29 cellular contexts compared by ENCODE assay signal in the genomic region with DNA sequence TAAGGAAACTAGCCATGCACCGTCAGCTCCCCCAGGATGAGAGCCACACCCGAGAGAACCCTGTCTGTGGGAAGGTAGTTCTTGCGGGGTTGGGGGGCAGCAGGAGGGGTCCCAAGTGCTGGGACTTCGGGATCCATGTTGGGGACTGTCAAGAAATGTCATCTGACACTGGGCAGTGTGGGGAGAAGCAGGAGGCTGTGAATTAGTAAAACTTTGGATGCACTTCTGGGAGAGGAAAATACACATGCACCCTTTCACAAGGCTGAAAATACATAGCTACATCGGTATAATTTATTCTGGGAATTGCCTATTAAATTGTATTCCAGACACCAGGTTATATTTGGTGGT.
DNase-seq lines count a peak whose midpoint lies in the region; ATAC-seq, FAIRE-seq and TF ChIP-seq lines count a peak whose summit lies in the region.
"Had no signal": no experiment of that assay in that cellular context is flagged by ENCODE, and none has a peak within 500 bp of the region (broad histone marks: within the 10 kb centered on the region; RNA-seq: fewer than 3 reads in every experiment).

No MANE protein-coding gene starts in this region.

- no peak for TF ChIP-seq POLR2A in K562 (conservative IDR thresholded peaks at IDR 0.05)

- no peak overlapping the region for H3K4me3 Mint-ChIP-seq in MCF 10A (ENCODE audit: unreplicated experiment)
- H3K4me3 Mint-ChIP-seq in nephron = no peak overlapping the region
- no peak overlapping the region for H3K4me3 Mint-ChIP-seq in CD14-positive monocyte
- H3K4me3 Mint-ChIP-seq: activated T-cell treated with anti-CD3 and anti-CD28 coated beads, Interleukin-2, amount 50 U/mL, for 4 hours; B cell; CD8-positive, alpha-beta memory T cell; natural killer cell treated with Interleukin-12 subunit alpha and Interleukin-12 subunit beta and Interleukin-15 and Interleukin-18, amount 100 ng/mL, for 72 hours had no signal

- POLR2A ChIA-PET in MCF 10A (lab: Yijun Ruan, JAX) = no interaction called here
- POLR2A ChIA-PET in K562 (lab: Yijun Ruan, JAX) = interaction anchor here (1.1 to 1.5 kb wide), 2 partner anchors 8 to 21 kb away, joined by 3 read pairs; no protein-coding TSS in a partner anchor

- H3K9me3 ChIP-seq in mammary epithelial cell (replicated peaks; ENCODE audit: insufficient read depth, low read length) (no peaks in the 10 kb centered on the region), K562 (replicated peaks; ENCODE audit: control insufficient read depth, insufficient read depth, low read depth, low read length) (no peaks in the 10 kb centered on the region)

- no peaks in the 10 kb centered on the region for H3K36me3 Mint-ChIP-seq in MCF 10A (ENCODE audit: insufficient read depth, unreplicated experiment)
- no peaks in the 10 kb centered on the region for H3K36me3 Mint-ChIP-seq in nephron (ENCODE audit: low read depth)
- no peaks in the 10 kb centered on the region for H3K36me3 Mint-ChIP-seq in CD14-positive monocyte
- H3K36me3 Mint-ChIP-seq: CD8-positive, alpha-beta memory T cell had no signal

- H3K79me2 ChIP-seq in mammary epithelial cell (ENCODE audit: insufficient read depth, low read length) = no peaks in the 10 kb centered on the region
- H3K79me2 ChIP-seq in K562 (ENCODE audit: control insufficient read depth, insufficient read depth, low read length) = no peaks in the 10 kb centered on the region

- H3K9me3 Mint-ChIP-seq in MCF 10A (ENCODE audit: unreplicated experiment) = peaks cover 6% of the 10 kb centered on the region
- H3K9me3 Mint-ChIP-seq in nephron = no peaks in the 10 kb centered on the region
- H3K9me3 Mint-ChIP-seq in CD14-positive monocyte = peaks cover 2 to 9% (median 4%) of the 10 kb centered on the region in 7 donors
- H3K9me3 Mint-ChIP-seq: activated T-cell treated with anti-CD3 and anti-CD28 coated beads, Interleukin-2, amount 50 U/mL, for 4 hours; CD8-positive, alpha-beta memory T cell had no signal

- H3K27ac Mint-ChIP-seq in MCF 10A (ENCODE audit: low read depth, unreplicated experiment) = peak overlapping the region; percentile 17
- peak overlapping the region; percentile 78 to 94 (median 89) for H3K27ac Mint-ChIP-seq in nephron
- H3K27ac Mint-ChIP-seq in CD14-positive monocyte = no peak overlapping the region
- H3K27ac Mint-ChIP-seq: B cell had no signal

- H3K27ac ChIP-seq in mammary epithelial cell (ENCODE audit: insufficient read depth, low read depth, low read length) (no peak overlapping the region), K562 (ENCODE audit: extremely low read depth, low read depth, low read length) (no peak overlapping the region)
- H3K27ac ChIP-seq: SK-N-MC had no signal

- H3K27me3 ChIP-seq in mammary epithelial cell (ENCODE audit: insufficient read depth, low read length) (no peaks in the 10 kb centered on the region), K562 (ENCODE audit: control insufficient read depth in 2 of 2, insufficient read depth in 2 of 2, low read length in 2 of 2) (no peaks in the 10 kb centered on the region)

- no peak for FAIRE-seq in K562 (lab: Jason Lieb, UNC)
- FAIRE-seq: A204.1, GM19239 had no signal

- TF ChIP-seq RAD21 in K562 (CRISPR knock-in tag; conservative IDR thresholded peaks at IDR 0.05 in 1 of 2, IDR thresholded peaks at IDR 0.05 in 1 of 2) = no peak

- H3K9me1 ChIP-seq in K562 (ENCODE audit: control insufficient read depth, insufficient read depth, low read length) = no peaks in the 10 kb centered on the region

- WGBS in mammary epithelial cell (ENCODE audit: low coverage, missing lambda C conversion rate) = 87% methylated on average over 5 of the region's 5 CpGs
- WGBS in K562 (ENCODE audit: insufficient coverage, low coverage, missing lambda C conversion rate) = 27% methylated on average over 5 of the region's 5 CpGs

- CTCF ChIA-PET in MCF 10A (lab: Yijun Ruan, JAX) (interaction anchor here (0.5 kb wide), 1 partner anchor 81 kb away, joined by 4 read pairs; no protein-coding TSS in a partner anchor), mammary epithelial cell (lab: Charles Lee; ENCODE audit: low non-redundant PET) (no interaction called here), K562 (lab: Yijun Ruan, JAX; ENCODE audit: low intra/inter-chr PET ratio) (no interaction called here)

- H4K20me1 ChIP-seq in mammary epithelial cell (ENCODE audit: insufficient read depth, low read length) (no peaks in the 10 kb centered on the region), K562 (replicated peaks; ENCODE audit: control insufficient read depth, insufficient read depth, low read length) (no peaks in the 10 kb centered on the region)

- ATAC-seq in K562 = no peak
- ATAC-seq in HG02852 (IDR thresholded peaks at IDR 0.05; ENCODE audit: unreplicated experiment) = no peak
- no peak for ATAC-seq in HG02981 (IDR thresholded peaks at IDR 0.05; ENCODE audit: unreplicated experiment)
- no peak for ATAC-seq in left lobe of liver
- ATAC-seq: activated T-cell treated with anti-CD3 and anti-CD28 coated beads, Interleukin-2, amount 50 U/mL, for 4 hours; left ventricle myocardium superior; natural killer cell treated with Interleukin-12 subunit alpha and Interleukin-12 subunit beta and Interleukin-15 and Interleukin-18, amount 100 ng/mL, for 72 hours had no signal

- in situ Hi-C loops in mammary epithelial cell (cut with MboI; ENCODE audit: low sequenced_read_pairs in 2 of 2) (no loop called here), K562 (cut with MboI) (no loop called here)

- H3K27me3 Mint-ChIP-seq in MCF 10A (ENCODE audit: insufficient read depth, unreplicated experiment) = no peaks in the 10 kb centered on the region
- no peaks in the 10 kb centered on the region for H3K27me3 Mint-ChIP-seq in nephron (ENCODE audit: low read depth)
- peaks cover 0 to 4% (median 3%) of the 10 kb centered on the region in 3 donors for H3K27me3 Mint-ChIP-seq in CD14-positive monocyte (ENCODE audit: low read depth in 3 of 3)

- dilution Hi-C loops in mammary epithelial cell (cut with HindIII; ENCODE audit: low sequenced_read_pairs) = no loop called here

- no peak for TF ChIP-seq CTCF in MCF 10A (IDR thresholded peaks at IDR 0.05; ENCODE audit: unreplicated experiment)
- TF ChIP-seq CTCF in mammary epithelial cell (conservative IDR thresholded peaks at IDR 0.05 in 1 of 2, IDR thresholded peaks at IDR 0.05 in 1 of 2; ENCODE audit: extremely low read depth in 1 of 2, insufficient read depth in 1 of 2, low read depth in 1 of 2, low read length in 2 of 2) = no peak
- TF ChIP-seq CTCF in K562 (IDR thresholded peaks at IDR 0.05 in 2 of 3, conservative IDR thresholded peaks at IDR 0.05 in 1 of 3; ENCODE audit: insufficient read depth in 2 of 3, low read depth in 1 of 3, low read length in 3 of 3) = no peak
- no peak for TF ChIP-seq CTCF in nephron (IDR thresholded peaks at IDR 0.05; ENCODE audit: unreplicated experiment in 3 of 3)
- TF ChIP-seq CTCF in CD14-positive monocyte (IDR thresholded peaks at IDR 0.05) = no peak

- TF ChIP-seq EP300 in K562 (IDR thresholded peaks at IDR 0.05; ENCODE audit: low read length) = no peak

- BruUV-seq in MCF 10A (replicated peaks; lab: Mats Ljungman, UMichigan) (no TSS peak), mammary epithelial cell (replicated peaks; lab: Mats Ljungman, UMichigan) (no TSS peak), K562 (replicated peaks; lab: Mats Ljungman, UMichigan) (no TSS peak)

- H3K4me3 ChIP-seq in mammary epithelial cell (replicated peaks in 1 of 3; ENCODE audit: insufficient read depth in 1 of 3, low read depth in 2 of 3, low read length in 3 of 3) = no peak overlapping the region
- H3K4me3 ChIP-seq in K562 = no peak overlapping the region
- H3K4me3 ChIP-seq: SK-N-MC had no signal

- intact Hi-C loops in MCF 10A (cut with micrococcal nuclease) = no loop called here
- intact Hi-C loops in mammary epithelial cell (cut with micrococcal nuclease) = no loop called here
- intact Hi-C loops in K562 (cut with micrococcal nuclease) = no loop called here
- intact Hi-C loops in CD14-positive monocyte (cut with micrococcal nuclease) = no loop called here

- DNase-seq in MCF 10A (ENCODE audit: unreplicated experiment) (no peak), mammary epithelial cell (no peak), K562 (ENCODE audit: extremely low read depth in 1 of 4, low spot score in 3 of 4) (no peak), left lobe of liver (ENCODE audit: low spot score) (no peak), CD14-positive monocyte (ENCODE audit: low spot score) (no peak)
- DNase-seq: activated CD4-positive, alpha-beta T cell treated with anti-CD3 and anti-CD28 coated beads for 4 hours; activated T-cell treated with anti-CD3 and anti-CD28 coated beads, Interleukin-2, amount 50 U/mL, for 4 hours; CD8-positive, alpha-beta memory T cell; DMS79; effector CD4-positive, alpha-beta T cell; GDM1; glutamatergic neuron; H7; islet precursor cell; KG1; left ventricle myocardium superior; NCI-H1417 treated with DMSO at 0.1 percent for 48 hours; NCI-H774; right cardiac atrium; RPMI8226; stimulated activated naive CD4-positive, alpha-beta T cell had no signal

- H3K4me1 Mint-ChIP-seq in MCF 10A (ENCODE audit: insufficient read depth, unreplicated experiment) = peaks cover 20% of the 10 kb centered on the region
- H3K4me1 Mint-ChIP-seq in nephron = peaks cover 69% of the 10 kb centered on the region
- peaks cover 5% of the 10 kb centered on the region for H3K4me1 Mint-ChIP-seq in CD14-positive monocyte
- H3K4me1 Mint-ChIP-seq: B cell had no signal

- H3K4me2 ChIP-seq in mammary epithelial cell (ENCODE audit: insufficient read depth, low read depth, low read length) (no peak overlapping the region), K562 (ENCODE audit: insufficient read depth, low read length) (no peak overlapping the region)

- no peaks in the 10 kb centered on the region for H3K36me3 ChIP-seq in mammary epithelial cell (ENCODE audit: insufficient read depth, low read length)
- no peaks in the 10 kb centered on the region for H3K36me3 ChIP-seq in K562 (ENCODE audit: control insufficient read depth, insufficient read depth, low read length)

- H3K9ac ChIP-seq in mammary epithelial cell (ENCODE audit: insufficient read depth, low read length) (no peak overlapping the region), K562 (ENCODE audit: insufficient read depth in 1 of 2, low read depth in 2 of 2, low read length in 2 of 2) (no peak overlapping the region)

- H3K4me1 ChIP-seq in mammary epithelial cell (ENCODE audit: insufficient read depth, low read length) = peaks cover 3% of the 10 kb centered on the region
- peaks cover 13 to 22% of the 10 kb centered on the region in 2 experiments for H3K4me1 ChIP-seq in K562 (replicated peaks in 1 of 2; ENCODE audit: control insufficient read depth in 2 of 2, insufficient read depth in 2 of 2, low read length in 2 of 2)

- H2AFZ ChIP-seq in mammary epithelial cell (ENCODE audit: low read depth, low read length) = no peak overlapping the region
- peak overlapping the region; percentile 94 for H2AFZ ChIP-seq in K562 (ENCODE audit: low read depth, low read length)

TF ChIP-seq in K562, 482 proteins besides CTCF, POLR2A, EP300 and RAD21 (continues in another document):
- TF ChIP-seq, protein P1, sequence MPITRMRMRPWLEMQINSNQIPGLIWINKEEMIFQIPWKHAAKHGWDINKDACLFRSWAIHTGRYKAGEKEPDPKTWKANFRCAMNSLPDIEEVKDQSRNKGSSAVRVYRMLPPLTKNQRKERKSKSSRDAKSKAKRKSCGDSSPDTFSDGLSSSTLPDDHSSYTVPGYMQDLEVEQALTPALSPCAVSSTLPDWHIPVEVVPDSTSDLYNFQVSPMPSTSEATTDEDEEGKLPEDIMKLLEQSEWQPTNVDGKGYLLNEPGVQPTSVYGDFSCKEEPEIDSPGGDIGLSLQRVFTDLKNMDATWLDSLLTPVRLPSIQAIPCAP (CRISPR knock-in tag; IDR thresholded peaks at IDR 0.05; ENCODE audit: borderline replicate concordance) = no peak

Comparison
In these comparisons a context has a peak if more than half of its experiments do, and no peak if none do; other contexts are left out.
1. H3K27ac Mint-ChIP-seq: peak in MCF 10A (single experiment) and nephron (3 of 3); none in CD14-positive monocyte (0 of 7).